In genomic region chr4:84852081-84852480, GRCh38 we compare ENCODE assay signal across 13 cellular contexts.
A peak's percentile ranks its signal among the peaks of the same experiment; 100 is the strongest.
DNase-seq lines count a peak whose midpoint lies in the region; ATAC-seq, FAIRE-seq and TF ChIP-seq lines count a peak whose summit lies in the region.
"Had no signal": no experiment of that assay in that cellular context is flagged by ENCODE, and none has a peak within 500 bp of the region (broad histone marks: within the 10 kb centered on the region; RNA-seq: fewer than 3 reads in every experiment).

No MANE protein-coding gene starts in this region.

- no peak for TF ChIP-seq RAD21 in HepG2 (CRISPR knock-in tag; IDR thresholded peaks at IDR 0.05)

- no peaks in the 10 kb centered on the region for H3K9me2 ChIP-seq in PC-3 (replicated peaks; ENCODE audit: low read length)

- intact Hi-C loops in HepG2 (cut with micrococcal nuclease; ENCODE audit: unreplicated experiment) (no loop called here), right lobe of liver (cut with DNase I) (no loop called here), PC-3 (cut with micrococcal nuclease) (no loop called here)
- intact Hi-C loops in activated CD4-positive, alpha-beta T cell treated with anti-CD3 and anti-CD28 coated beads for 36 hours (cut with DNase I, micrococcal nuclease): no loop called here
- intact Hi-C loops in CD4-positive, alpha-beta T cell (cut with DNase I, micrococcal nuclease): no loop called here

- peaks cover 2% of the 10 kb centered on the region for H3K27me3 Mint-ChIP-seq in activated CD4-positive, alpha-beta T cell treated with anti-CD3 and anti-CD28 coated beads for 36 hours
- H3K27me3 Mint-ChIP-seq in CD4-positive, alpha-beta T cell: no peaks in the 10 kb centered on the region

- H3K4me2 ChIP-seq in HepG2 (ENCODE audit: low read depth, low read length) (no peak overlapping the region), PC-3 (ENCODE audit: low read length) (no peak overlapping the region)

- CTCF ChIA-PET in HepG2 (lab: Yijun Ruan, JAX; ENCODE audit: low intra/inter-chr PET ratio, low total read pairs): no interaction called here
- CTCF ChIA-PET in PC-3 (lab: Charles Lee): no interaction called here
- CTCF ChIA-PET in activated CD4-positive, alpha-beta T cell treated with anti-CD3 and anti-CD28 coated beads for 36 hours (lab: Charles Lee): no interaction called here
- CTCF ChIA-PET in CD4-positive, alpha-beta T cell (lab: Charles Lee): no interaction called here

- no peak overlapping the region for H3K27ac Mint-ChIP-seq in activated CD4-positive, alpha-beta T cell treated with anti-CD3 and anti-CD28 coated beads for 36 hours
- H3K27ac Mint-ChIP-seq in CD4-positive, alpha-beta T cell: no peak overlapping the region

- no peaks in the 10 kb centered on the region for H3K79me2 ChIP-seq in HepG2 (ENCODE audit: insufficient read depth, low read length)
- H3K79me2 ChIP-seq in PC-3 (ENCODE audit: low read length): no peaks in the 10 kb centered on the region

- WGBS in HepG2 (ENCODE audit: low lambda C conversion rate): 94% methylated on average over 1 of the region's 1 CpG
- WGBS in right lobe of liver (ENCODE audit: insufficient coverage, low coverage, low lambda C conversion rate, missing lambda C conversion rate): 50% methylated on average over 1 of the region's 1 CpG

- no peaks in the 10 kb centered on the region for H3K9me3 Mint-ChIP-seq in activated CD4-positive, alpha-beta T cell treated with anti-CD3 and anti-CD28 coated beads for 36 hours (ENCODE audit: low read depth)
- no peaks in the 10 kb centered on the region for H3K9me3 Mint-ChIP-seq in CD4-positive, alpha-beta T cell

- TF ChIP-seq POLR2A in HepG2 (IDR thresholded peaks at IDR 0.05; ENCODE audit: insufficient read depth in 1 of 2, low read depth in 2 of 2, low read length in 2 of 2) (no peak), right lobe of liver (IDR thresholded peaks at IDR 0.05) (no peak)

- H2AFZ ChIP-seq in HepG2 (ENCODE audit: low read length): no peak overlapping the region
- no peak overlapping the region for H2AFZ ChIP-seq in PC-3 (ENCODE audit: low read length)

- no peak overlapping the region for H3K27ac ChIP-seq in HepG2 (ENCODE audit: extremely low read length, insufficient read depth, low read length)
- H3K27ac ChIP-seq in right lobe of liver: no peak overlapping the region
- 0 out of 2 replicates have a peak overlapping the region, but pooled peaks have one; percentile 16 for H3K27ac ChIP-seq in PC-3 (ENCODE audit: low read length)
- H3K27ac ChIP-seq in CD4-positive, alpha-beta T cell (ENCODE audit: low read depth, low read length): no peak overlapping the region
- H3K27ac ChIP-seq: left lung, SJSA1 had no signal

- POLR2A ChIA-PET in HepG2 (lab: Yijun Ruan, JAX): no interaction called here
- POLR2A ChIA-PET in PC-3 (lab: Charles Lee; ENCODE audit: unreplicated experiment): no interaction called here
- POLR2A ChIA-PET in activated CD4-positive, alpha-beta T cell treated with anti-CD3 and anti-CD28 coated beads for 36 hours (lab: Charles Lee): no interaction called here
- POLR2A ChIA-PET in CD4-positive, alpha-beta T cell (lab: Charles Lee): no interaction called here

- no peak for DNase-seq in HepG2 (ENCODE audit: low spot score)
- DNase-seq in right lobe of liver: no peak
- peak; percentile 52 for DNase-seq in PC-3
- DNase-seq in fibroblast of gingiva (ENCODE audit: low read depth): peak; percentile 27
- DNase-seq in activated CD4-positive, alpha-beta T cell treated with anti-CD3 and anti-CD28 coated beads for 36 hours: no peak
- no peak for DNase-seq in islet precursor cell
- no peak for DNase-seq in CD4-positive, alpha-beta T cell
- DNase-seq: activated CD4-positive, alpha-beta T cell treated with anti-CD3 and anti-CD28 coated beads for 1 hour; GDM1; left lung; NCI-H345 had no signal

- TF ChIP-seq CTCF in HepG2 (CRISPR knock-in tag; IDR thresholded peaks at IDR 0.05): no peak
- TF ChIP-seq CTCF in right lobe of liver (IDR thresholded peaks at IDR 0.05): no peak
- no peak for TF ChIP-seq CTCF in PC-3 (conservative IDR thresholded peaks at IDR 0.05; ENCODE audit: low read depth, low read length)
- no peak for TF ChIP-seq CTCF in CD4-positive, alpha-beta T cell (IDR thresholded peaks at IDR 0.05)

- H3K36me3 Mint-ChIP-seq in activated CD4-positive, alpha-beta T cell treated with anti-CD3 and anti-CD28 coated beads for 36 hours (ENCODE audit: low read depth): no peaks in the 10 kb centered on the region
- H3K36me3 Mint-ChIP-seq in CD4-positive, alpha-beta T cell (ENCODE audit: low read depth): no peaks in the 10 kb centered on the region

- TF ChIP-seq EP300 in HepG2 (IDR thresholded peaks at IDR 0.05; ENCODE audit: low read depth in 2 of 2, low read length in 2 of 2) (no peak), HepG2 (CRISPR knock-in tag; IDR thresholded peaks at IDR 0.05; ENCODE audit: borderline replicate concordance) (no peak)

- H3F3A ChIP-seq in PC-3 (ENCODE audit: low read length, unreplicated experiment): no peaks in the 10 kb centered on the region

- no peak overlapping the region for H3K4me3 ChIP-seq in HepG2 (replicated peaks in 1 of 3; ENCODE audit: insufficient read depth in 1 of 3, low read depth in 2 of 3, low read length in 3 of 3)
- no peak overlapping the region for H3K4me3 ChIP-seq in right lobe of liver
- H3K4me3 ChIP-seq in PC-3 (ENCODE audit: low read length): no peak overlapping the region
- H3K4me3 ChIP-seq: left lung, SJSA1 had no signal

- H3K4me1 ChIP-seq in HepG2 (ENCODE audit: insufficient read depth, low read length) (peaks cover 2% of the 10 kb centered on the region; the same call in 1 of the 2 replicates), right lobe of liver (peaks cover 0 to 10% (median 0%) of the 10 kb centered on the region in 4 donors), PC-3 (ENCODE audit: insufficient read depth, low read length) (peaks cover 9% of the 10 kb centered on the region; the same call in 1 of the 2 replicates)

- H3K27me3 ChIP-seq in HepG2 (ENCODE audit: control insufficient read depth in 1 of 2, insufficient read depth in 2 of 2, low read length in 2 of 2) (no peaks in the 10 kb centered on the region), right lobe of liver (no peaks in the 10 kb centered on the region), PC-3 (ENCODE audit: low read length) (no peaks in the 10 kb centered on the region)
- no peaks in the 10 kb centered on the region for H3K27me3 ChIP-seq in CD4-positive, alpha-beta T cell (ENCODE audit: control insufficient read depth, insufficient read depth, low read length)
- H3K27me3 ChIP-seq: left lung, SJSA1 had no signal

- H3K36me3 ChIP-seq in HepG2 (replicated peaks in 1 of 2; ENCODE audit: control insufficient read depth in 1 of 2, insufficient read depth in 2 of 2, low read length in 2 of 2) (peaks cover 2 to 33% of the 10 kb centered on the region in 2 experiments; a peak in 3 of 5 replicates), right lobe of liver (no peaks in the 10 kb centered on the region), PC-3 (ENCODE audit: low read depth, low read length) (no peaks in the 10 kb centered on the region)

- H4K20me1 ChIP-seq in HepG2 (ENCODE audit: insufficient read depth, low read length) (no peaks in the 10 kb centered on the region), PC-3 (ENCODE audit: low read length) (no peaks in the 10 kb centered on the region)

- H3K4me1 Mint-ChIP-seq in activated CD4-positive, alpha-beta T cell treated with anti-CD3 and anti-CD28 coated beads for 36 hours: no peaks in the 10 kb centered on the region
- H3K4me1 Mint-ChIP-seq in CD4-positive, alpha-beta T cell (ENCODE audit: low read depth): no peaks in the 10 kb centered on the region

- H3K9ac ChIP-seq in HepG2 (ENCODE audit: insufficient read depth, low read depth, low read length): no peak overlapping the region
- H3K9ac ChIP-seq in PC-3 (ENCODE audit: low read length): no peak overlapping the region

- in situ Hi-C loops in HepG2 (cut with HindIII; ENCODE audit: extremely low pct_ligation_motif_present, low pct_unique_long_range_greater_than_20kb): no loop called here

- H3K9me3 ChIP-seq in HepG2 (ENCODE audit: low read length) (no peaks in the 10 kb centered on the region), right lobe of liver (no peaks in the 10 kb centered on the region), PC-3 (ENCODE audit: low read length) (no peaks in the 10 kb centered on the region)
- no peaks in the 10 kb centered on the region for H3K9me3 ChIP-seq in CD4-positive, alpha-beta T cell (ENCODE audit: control insufficient read depth, low read length)
- H3K9me3 ChIP-seq: left lung, SJSA1 had no signal

- BruUV-seq in HepG2 (replicated peaks; lab: Mats Ljungman, UMichigan) (no TSS peak), PC-3 (replicated peaks; lab: Mats Ljungman, UMichigan) (no TSS peak)

- no peak for FAIRE-seq in HepG2 (lab: Jason Lieb, UNC)

- ATAC-seq in HepG2: no peak
- no peak for ATAC-seq in right lobe of liver
- peak; percentile 91 for ATAC-seq in PC-3
- ATAC-seq in activated CD4-positive, alpha-beta T cell treated with anti-CD3 and anti-CD28 coated beads for 36 hours: no peak
- ATAC-seq in HG03565 (IDR thresholded peaks at IDR 0.05; ENCODE audit: unreplicated experiment): no peak
- no peak for ATAC-seq in CD4-positive, alpha-beta T cell (ENCODE audit: poor library complexity)
- ATAC-seq: left lung had no signal

- H3K4me3 Mint-ChIP-seq in activated CD4-positive, alpha-beta T cell treated with anti-CD3 and anti-CD28 coated beads for 36 hours: no peak overlapping the region
- H3K4me3 Mint-ChIP-seq in CD4-positive, alpha-beta T cell: no peak overlapping the region

TF ChIP-seq in HepG2, 621 proteins besides CTCF, POLR2A, EP300 and RAD21 (continues in another document):
- TF ChIP-seq ZC3H13 (CRISPR knock-in tag; IDR thresholded peaks at IDR 0.05) (no peak), MED8 (CRISPR knock-in tag; IDR thresholded peaks at IDR 0.05; ENCODE audit: insufficient replicate concordance) (no peak), CEBPB (IDR thresholded peaks at IDR 0.05; ENCODE audit: borderline replicate concordance, low read depth, low read length) (no peak), SIX4 (CRISPR knock-in tag; IDR thresholded peaks at IDR 0.05) (0 out of 2 replicates have a peak, but pooled peaks have one; percentile 22), ZNF207 (IDR thresholded peaks at IDR 0.05; ENCODE audit: borderline replicate concordance) (no peak)
- TF ChIP-seq, protein P1, sequence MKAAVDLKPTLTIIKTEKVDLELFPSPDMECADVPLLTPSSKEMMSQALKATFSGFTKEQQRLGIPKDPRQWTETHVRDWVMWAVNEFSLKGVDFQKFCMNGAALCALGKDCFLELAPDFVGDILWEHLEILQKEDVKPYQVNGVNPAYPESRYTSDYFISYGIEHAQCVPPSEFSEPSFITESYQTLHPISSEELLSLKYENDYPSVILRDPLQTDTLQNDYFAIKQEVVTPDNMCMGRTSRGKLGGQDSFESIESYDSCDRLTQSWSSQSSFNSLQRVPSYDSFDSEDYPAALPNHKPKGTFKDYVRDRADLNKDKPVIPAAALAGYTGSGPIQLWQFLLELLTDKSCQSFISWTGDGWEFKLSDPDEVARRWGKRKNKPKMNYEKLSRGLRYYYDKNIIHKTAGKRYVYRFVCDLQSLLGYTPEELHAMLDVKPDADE (CRISPR knock-in tag; IDR thresholded peaks at IDR 0.05): no peak

Comparison
In these comparisons a context has a peak if more than half of its experiments do, and no peak if none do; other contexts are left out.
1. DNase-seq: peak in PC-3 (single experiment) and fibroblast of gingiva (single experiment); none in HepG2 (single experiment), right lobe of liver (0 of 3), activated CD4-positive, alpha-beta T cell treated with anti-CD3 and anti-CD28 coated beads for 36 hours (single experiment), islet precursor cell (single experiment) and CD4-positive, alpha-beta T cell (0 of 10).